1 cellular context compared by ENCODE assay signal in the genomic region with DNA sequence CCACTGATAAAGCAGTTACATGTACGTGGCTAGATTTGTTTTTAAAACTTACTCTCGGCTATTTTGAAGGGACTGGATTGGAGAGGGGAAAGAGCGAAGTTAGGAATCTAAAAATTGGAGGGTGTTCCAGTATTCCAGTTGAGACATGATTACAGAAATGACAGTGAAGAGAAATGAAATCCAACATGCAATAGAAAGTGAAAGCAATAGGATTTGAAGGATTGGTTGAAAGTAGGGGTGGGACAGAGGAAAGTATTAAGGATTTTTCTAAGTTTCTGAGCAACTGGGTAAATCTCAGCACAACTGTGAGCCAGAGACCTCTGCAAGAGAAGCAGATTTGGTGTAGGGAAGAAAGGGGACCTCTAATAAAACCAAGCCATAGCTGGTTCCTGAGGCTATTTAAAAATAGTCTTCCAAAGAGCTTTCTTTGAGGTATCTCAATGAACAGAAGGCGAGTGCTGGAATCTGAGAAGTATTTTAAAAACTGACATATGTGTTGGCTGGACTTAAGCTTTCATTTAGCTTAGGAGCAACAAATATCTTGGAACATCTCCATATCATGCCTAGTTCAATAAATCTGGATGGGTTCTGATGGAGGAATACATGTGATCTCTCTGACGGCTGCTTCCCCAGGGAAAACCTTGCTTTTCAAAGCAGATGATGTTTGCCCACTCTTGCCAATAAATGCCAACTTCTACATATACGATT.
TF ChIP-seq lines count a peak whose summit lies in the region.

No MANE protein-coding gene starts in this region.

TF ChIP-seq in WTC11, 78 proteins besides CTCF, POLR2A, EP300 and RAD21 (continued from another document):
- TF ChIP-seq, protein P1, sequence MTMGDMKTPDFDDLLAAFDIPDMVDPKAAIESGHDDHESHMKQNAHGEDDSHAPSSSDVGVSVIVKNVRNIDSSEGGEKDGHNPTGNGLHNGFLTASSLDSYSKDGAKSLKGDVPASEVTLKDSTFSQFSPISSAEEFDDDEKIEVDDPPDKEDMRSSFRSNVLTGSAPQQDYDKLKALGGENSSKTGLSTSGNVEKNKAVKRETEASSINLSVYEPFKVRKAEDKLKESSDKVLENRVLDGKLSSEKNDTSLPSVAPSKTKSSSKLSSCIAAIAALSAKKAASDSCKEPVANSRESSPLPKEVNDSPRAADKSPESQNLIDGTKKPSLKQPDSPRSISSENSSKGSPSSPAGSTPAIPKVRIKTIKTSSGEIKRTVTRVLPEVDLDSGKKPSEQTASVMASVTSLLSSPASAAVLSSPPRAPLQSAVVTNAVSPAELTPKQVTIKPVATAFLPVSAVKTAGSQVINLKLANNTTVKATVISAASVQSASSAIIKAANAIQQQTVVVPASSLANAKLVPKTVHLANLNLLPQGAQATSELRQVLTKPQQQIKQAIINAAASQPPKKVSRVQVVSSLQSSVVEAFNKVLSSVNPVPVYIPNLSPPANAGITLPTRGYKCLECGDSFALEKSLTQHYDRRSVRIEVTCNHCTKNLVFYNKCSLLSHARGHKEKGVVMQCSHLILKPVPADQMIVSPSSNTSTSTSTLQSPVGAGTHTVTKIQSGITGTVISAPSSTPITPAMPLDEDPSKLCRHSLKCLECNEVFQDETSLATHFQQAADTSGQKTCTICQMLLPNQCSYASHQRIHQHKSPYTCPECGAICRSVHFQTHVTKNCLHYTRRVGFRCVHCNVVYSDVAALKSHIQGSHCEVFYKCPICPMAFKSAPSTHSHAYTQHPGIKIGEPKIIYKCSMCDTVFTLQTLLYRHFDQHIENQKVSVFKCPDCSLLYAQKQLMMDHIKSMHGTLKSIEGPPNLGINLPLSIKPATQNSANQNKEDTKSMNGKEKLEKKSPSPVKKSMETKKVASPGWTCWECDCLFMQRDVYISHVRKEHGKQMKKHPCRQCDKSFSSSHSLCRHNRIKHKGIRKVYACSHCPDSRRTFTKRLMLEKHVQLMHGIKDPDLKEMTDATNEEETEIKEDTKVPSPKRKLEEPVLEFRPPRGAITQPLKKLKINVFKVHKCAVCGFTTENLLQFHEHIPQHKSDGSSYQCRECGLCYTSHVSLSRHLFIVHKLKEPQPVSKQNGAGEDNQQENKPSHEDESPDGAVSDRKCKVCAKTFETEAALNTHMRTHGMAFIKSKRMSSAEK (CRISPR knock-in tag; IDR thresholded peaks at IDR 0.05; ENCODE audit: borderline replicate concordance): no peak
- TF ChIP-seq, protein P2, sequence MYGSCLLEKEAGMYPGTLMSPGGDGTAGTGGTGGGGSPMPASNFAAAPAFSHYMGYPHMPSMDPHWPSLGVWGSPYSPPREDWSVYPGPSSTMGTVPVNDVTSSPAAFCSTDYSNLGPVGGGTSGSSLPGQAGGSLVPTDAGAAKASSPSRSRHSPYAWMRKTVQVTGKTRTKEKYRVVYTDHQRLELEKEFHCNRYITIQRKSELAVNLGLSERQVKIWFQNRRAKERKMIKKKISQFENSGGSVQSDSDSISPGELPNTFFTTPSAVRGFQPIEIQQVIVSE (CRISPR knock-in tag; IDR thresholded peaks at IDR 0.05; ENCODE audit: borderline replicate concordance): no peak
- TF ChIP-seq, protein P3, sequence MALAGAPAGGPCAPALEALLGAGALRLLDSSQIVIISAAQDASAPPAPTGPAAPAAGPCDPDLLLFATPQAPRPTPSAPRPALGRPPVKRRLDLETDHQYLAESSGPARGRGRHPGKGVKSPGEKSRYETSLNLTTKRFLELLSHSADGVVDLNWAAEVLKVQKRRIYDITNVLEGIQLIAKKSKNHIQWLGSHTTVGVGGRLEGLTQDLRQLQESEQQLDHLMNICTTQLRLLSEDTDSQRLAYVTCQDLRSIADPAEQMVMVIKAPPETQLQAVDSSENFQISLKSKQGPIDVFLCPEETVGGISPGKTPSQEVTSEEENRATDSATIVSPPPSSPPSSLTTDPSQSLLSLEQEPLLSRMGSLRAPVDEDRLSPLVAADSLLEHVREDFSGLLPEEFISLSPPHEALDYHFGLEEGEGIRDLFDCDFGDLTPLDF (CRISPR knock-in tag; IDR thresholded peaks at IDR 0.05): no peak
TF ChIP-seq in WTC11: peak in this region for 0.
